ENCODE assay signal across 1 cellular context in the genomic region with DNA sequence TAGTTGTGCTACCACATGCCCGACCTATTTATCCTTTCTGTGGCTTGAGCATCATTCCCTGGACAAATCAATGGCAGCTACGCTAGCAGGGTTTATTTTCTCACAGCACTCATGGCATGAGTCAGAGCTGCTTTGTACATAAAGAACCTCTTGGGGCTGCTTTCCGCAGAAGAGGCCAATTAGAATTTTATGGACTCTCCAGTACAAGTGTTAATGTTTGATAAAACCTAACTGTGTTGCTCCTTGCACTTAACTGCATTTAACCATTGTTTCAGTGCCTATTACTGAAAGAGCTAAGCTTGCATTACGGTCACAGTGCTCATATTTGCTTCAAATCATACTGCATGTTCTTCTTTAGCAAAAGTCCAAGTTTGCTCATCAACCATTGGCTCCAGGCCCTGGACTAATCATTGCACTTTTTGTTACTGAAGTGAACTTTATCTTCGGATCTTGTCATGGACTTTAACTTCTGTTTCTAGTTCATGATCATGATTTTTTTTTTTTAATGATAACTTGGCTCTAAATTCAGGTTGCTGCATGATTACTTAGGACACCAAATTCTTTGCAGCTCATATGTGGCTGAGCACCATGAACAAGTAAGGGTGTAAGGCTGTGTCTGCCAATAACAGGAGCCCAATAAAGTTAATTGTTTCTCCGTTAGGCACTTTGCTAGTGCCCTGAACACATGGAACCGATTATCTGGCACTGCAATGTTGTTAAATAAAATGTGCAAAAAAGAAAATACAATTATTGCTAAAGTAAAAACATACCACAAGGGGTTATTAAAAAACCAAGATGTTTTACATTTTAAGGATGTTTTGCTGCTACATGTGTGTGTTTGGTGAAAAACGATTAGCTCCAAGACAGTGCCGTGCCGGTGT.
TF ChIP-seq lines count a peak whose summit lies in the region.

No MANE protein-coding gene starts in this region.

TF ChIP-seq in SK-N-SH treated with all-trans-retinoic acid at 6 μM for 48 hours, 23 proteins besides CTCF, POLR2A, EP300 and RAD21 (continued from another document):
- TF ChIP-seq, protein P1, sequence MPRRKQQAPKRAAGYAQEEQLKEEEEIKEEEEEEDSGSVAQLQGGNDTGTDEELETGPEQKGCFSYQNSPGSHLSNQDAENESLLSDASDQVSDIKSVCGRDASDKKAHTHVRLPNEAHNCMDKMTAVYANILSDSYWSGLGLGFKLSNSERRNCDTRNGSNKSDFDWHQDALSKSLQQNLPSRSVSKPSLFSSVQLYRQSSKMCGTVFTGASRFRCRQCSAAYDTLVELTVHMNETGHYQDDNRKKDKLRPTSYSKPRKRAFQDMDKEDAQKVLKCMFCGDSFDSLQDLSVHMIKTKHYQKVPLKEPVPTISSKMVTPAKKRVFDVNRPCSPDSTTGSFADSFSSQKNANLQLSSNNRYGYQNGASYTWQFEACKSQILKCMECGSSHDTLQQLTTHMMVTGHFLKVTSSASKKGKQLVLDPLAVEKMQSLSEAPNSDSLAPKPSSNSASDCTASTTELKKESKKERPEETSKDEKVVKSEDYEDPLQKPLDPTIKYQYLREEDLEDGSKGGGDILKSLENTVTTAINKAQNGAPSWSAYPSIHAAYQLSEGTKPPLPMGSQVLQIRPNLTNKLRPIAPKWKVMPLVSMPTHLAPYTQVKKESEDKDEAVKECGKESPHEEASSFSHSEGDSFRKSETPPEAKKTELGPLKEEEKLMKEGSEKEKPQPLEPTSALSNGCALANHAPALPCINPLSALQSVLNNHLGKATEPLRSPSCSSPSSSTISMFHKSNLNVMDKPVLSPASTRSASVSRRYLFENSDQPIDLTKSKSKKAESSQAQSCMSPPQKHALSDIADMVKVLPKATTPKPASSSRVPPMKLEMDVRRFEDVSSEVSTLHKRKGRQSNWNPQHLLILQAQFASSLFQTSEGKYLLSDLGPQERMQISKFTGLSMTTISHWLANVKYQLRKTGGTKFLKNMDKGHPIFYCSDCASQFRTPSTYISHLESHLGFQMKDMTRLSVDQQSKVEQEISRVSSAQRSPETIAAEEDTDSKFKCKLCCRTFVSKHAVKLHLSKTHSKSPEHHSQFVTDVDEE (CRISPR knock-in tag; IDR thresholded peaks at IDR 0.05): peak; percentile 51; the same call in 1 of the 2 replicates
- no peak for TF ChIP-seq ZFP30 (CRISPR knock-in tag; IDR thresholded peaks at IDR 0.05)
- TF ChIP-seq ZC3H10 (CRISPR knock-in tag; IDR thresholded peaks at IDR 0.05): no peak
- peak; percentile 78 for TF ChIP-seq TCF4 (CRISPR knock-in tag; IDR thresholded peaks at IDR 0.05; ENCODE audit: borderline replicate concordance)
- TF ChIP-seq ARNTL (CRISPR knock-in tag; IDR thresholded peaks at IDR 0.05; ENCODE audit: borderline replicate concordance, low read depth): no peak
- TF ChIP-seq BACH2 (CRISPR knock-in tag; IDR thresholded peaks at IDR 0.05; ENCODE audit: borderline replicate concordance): no peak
- no peak for TF ChIP-seq ZNF70 (CRISPR knock-in tag; IDR thresholded peaks at IDR 0.05)
- TF ChIP-seq, protein P2, sequence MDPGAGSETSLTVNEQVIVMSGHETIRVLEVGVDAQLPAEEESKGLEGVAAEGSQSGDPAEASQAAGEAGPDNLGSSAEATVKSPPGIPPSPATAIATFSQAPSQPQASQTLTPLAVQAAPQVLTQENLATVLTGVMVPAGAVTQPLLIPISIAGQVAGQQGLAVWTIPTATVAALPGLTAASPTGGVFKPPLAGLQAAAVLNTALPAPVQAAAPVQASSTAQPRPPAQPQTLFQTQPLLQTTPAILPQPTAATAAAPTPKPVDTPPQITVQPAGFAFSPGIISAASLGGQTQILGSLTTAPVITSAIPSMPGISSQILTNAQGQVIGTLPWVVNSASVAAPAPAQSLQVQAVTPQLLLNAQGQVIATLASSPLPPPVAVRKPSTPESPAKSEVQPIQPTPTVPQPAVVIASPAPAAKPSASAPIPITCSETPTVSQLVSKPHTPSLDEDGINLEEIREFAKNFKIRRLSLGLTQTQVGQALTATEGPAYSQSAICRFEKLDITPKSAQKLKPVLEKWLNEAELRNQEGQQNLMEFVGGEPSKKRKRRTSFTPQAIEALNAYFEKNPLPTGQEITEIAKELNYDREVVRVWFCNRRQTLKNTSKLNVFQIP (CRISPR knock-in tag; IDR thresholded peaks at IDR 0.05; ENCODE audit: borderline replicate concordance, low read depth): no peak
TF ChIP-seq in SK-N-SH treated with all-trans-retinoic acid at 6 μM for 48 hours: peak in this region for 2.
